17 cellular contexts compared by ENCODE assay signal in the genomic region with DNA sequence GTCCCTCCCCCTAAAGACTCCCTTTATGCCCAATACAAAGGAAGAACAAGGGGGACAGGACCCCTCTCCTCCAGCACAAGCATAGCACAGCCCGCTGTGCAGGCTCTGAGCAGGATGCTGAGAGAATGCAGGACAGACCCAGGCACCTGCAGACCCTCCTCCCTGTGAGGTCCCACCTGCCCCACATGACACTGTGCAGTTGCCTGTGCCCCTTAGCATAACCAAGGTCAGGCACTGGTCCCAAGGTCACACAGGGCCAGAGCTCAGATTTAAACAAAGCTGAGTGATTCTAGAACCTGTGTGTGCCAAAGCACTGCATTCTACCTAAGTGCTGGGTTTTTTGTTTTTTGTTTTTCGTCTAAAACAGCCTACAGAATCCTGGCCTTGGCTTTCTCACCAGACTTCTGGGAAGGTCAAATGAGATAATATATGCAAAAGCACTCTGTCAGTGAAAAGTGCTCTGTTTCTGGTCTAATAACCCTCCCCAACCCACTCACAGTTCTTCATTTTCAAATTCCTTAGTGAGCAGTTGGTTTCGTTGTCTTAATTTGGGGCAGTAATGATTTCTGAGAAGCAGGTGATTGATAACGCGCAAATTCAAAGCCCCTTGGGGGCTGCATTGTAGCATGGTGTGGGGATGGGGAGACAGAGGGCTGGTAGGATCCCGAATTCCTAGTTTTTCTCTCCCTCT.
DNase-seq lines count a peak whose midpoint lies in the region; ATAC-seq, FAIRE-seq and TF ChIP-seq lines count a peak whose summit lies in the region.
"Had no signal": no experiment of that assay in that cellular context is flagged by ENCODE, and none has a peak within 500 bp of the region (broad histone marks: within the 10 kb centered on the region; RNA-seq: fewer than 3 reads in every experiment).

No MANE protein-coding gene starts in this region.

- TF ChIP-seq POLR2A in GM12891 (IDR thresholded peaks at IDR 0.05; ENCODE audit: low read depth, low read length), result no peak

- no TSS peak for BruUV-seq in MCF 10A (replicated peaks; lab: Mats Ljungman, UMichigan)

- H3K9me3 Mint-ChIP-seq in naive thymus-derived CD8-positive, alpha-beta T cell, result no peaks in the 10 kb centered on the region
- H3K9me3 Mint-ChIP-seq in MCF 10A (ENCODE audit: unreplicated experiment), result no peaks in the 10 kb centered on the region
- H3K9me3 Mint-ChIP-seq: activated T-cell treated with anti-CD3 and anti-CD28 coated beads, Interleukin-2, amount 50 U/mL, for 4 hours; endodermal cell; natural killer cell treated with Interleukin-12 subunit alpha and Interleukin-12 subunit beta and Interleukin-15 and Interleukin-18, amount 100 ng/mL, for 72 hours had no signal

- H3K27me3 Mint-ChIP-seq in naive thymus-derived CD8-positive, alpha-beta T cell, result no peaks in the 10 kb centered on the region
- no peaks in the 10 kb centered on the region for H3K27me3 Mint-ChIP-seq in MCF 10A (ENCODE audit: insufficient read depth, unreplicated experiment)
- H3K27me3 Mint-ChIP-seq: natural killer cell treated with Interleukin-12 subunit alpha and Interleukin-12 subunit beta and Interleukin-15 and Interleukin-18, amount 100 ng/mL, for 72 hours had no signal

- no peak overlapping the region for H3K4me3 Mint-ChIP-seq in naive thymus-derived CD8-positive, alpha-beta T cell
- no peak overlapping the region for H3K4me3 Mint-ChIP-seq in MCF 10A (ENCODE audit: unreplicated experiment)
- H3K4me3 Mint-ChIP-seq: activated T-cell treated with anti-CD3 and anti-CD28 coated beads, Interleukin-2, amount 50 U/mL, for 4 hours; endodermal cell; natural killer cell treated with Interleukin-12 subunit alpha and Interleukin-12 subunit beta and Interleukin-15 and Interleukin-18, amount 100 ng/mL, for 72 hours had no signal

- CTCF ChIA-PET in MCF 10A (lab: Yijun Ruan, JAX), result interaction anchor here (0.6 to 1.4 kb wide), 2 partner anchors 24 to 126 kb away, joined by 3 read pairs; a partner anchor contains a TSS

- H3K4me1 Mint-ChIP-seq in naive thymus-derived CD8-positive, alpha-beta T cell, result no peaks in the 10 kb centered on the region
- H3K4me1 Mint-ChIP-seq in MCF 10A (ENCODE audit: insufficient read depth, unreplicated experiment), result peaks cover 7% of the 10 kb centered on the region

- peak; percentile 69 for ATAC-seq in GM19438 (IDR thresholded peaks at IDR 0.05; ENCODE audit: low read depth, unreplicated experiment)
- peak; percentile 78 for ATAC-seq in HG02642 (IDR thresholded peaks at IDR 0.05; ENCODE audit: poor library complexity, unreplicated experiment)
- ATAC-seq in HG03439 (IDR thresholded peaks at IDR 0.05; ENCODE audit: unreplicated experiment), result peak; percentile 78
- no peak for ATAC-seq in naive thymus-derived CD8-positive, alpha-beta T cell
- ATAC-seq: activated T-cell treated with anti-CD3 and anti-CD28 coated beads, Interleukin-2, amount 50 U/mL, for 4 hours; left lung had no signal

- peak; percentile 88 for FAIRE-seq in GM12891 (lab: Jason Lieb, UNC)
- FAIRE-seq: A204.1, astrocyte had no signal

- TF ChIP-seq CTCF in MCF 10A (IDR thresholded peaks at IDR 0.05; ENCODE audit: unreplicated experiment), result no peak

- no peak overlapping the region for H3K27ac Mint-ChIP-seq in naive thymus-derived CD8-positive, alpha-beta T cell
- H3K27ac Mint-ChIP-seq in MCF 10A (ENCODE audit: low read depth, unreplicated experiment), result no peak overlapping the region
- H3K27ac Mint-ChIP-seq: endodermal cell; natural killer cell treated with Interleukin-12 subunit alpha and Interleukin-12 subunit beta and Interleukin-15 and Interleukin-18, amount 100 ng/mL, for 72 hours had no signal

- DNase-seq in GM12891 (ENCODE audit: insufficient read length, low spot score) (no peak), anterior cingulate cortex (lab: John Stamatoyannopoulos, UW) (no peak), DMS153 (lab: John Stamatoyannopoulos, UW) (no peak), MCF 10A (ENCODE audit: unreplicated experiment) (no peak)
- no peak for DNase-seq in naive thymus-derived CD8-positive, alpha-beta T cell
- DNase-seq: activated T-cell treated with anti-CD3 and anti-CD28 coated beads, Interleukin-2, amount 50 U/mL, for 4 hours; Calu3; endodermal cell; left lung; RPMI8226; tibial artery had no signal

- intact Hi-C loops in MCF 10A (cut with micrococcal nuclease), result no loop called here

- POLR2A ChIA-PET in naive thymus-derived CD8-positive, alpha-beta T cell (lab: Charles Lee), result no interaction called here
- POLR2A ChIA-PET in MCF 10A (lab: Yijun Ruan, JAX), result interaction anchor here (1.3 kb wide), 1 partner anchor 18 kb away, joined by 6 read pairs; no protein-coding TSS in a partner anchor

- no peaks in the 10 kb centered on the region for H3K36me3 Mint-ChIP-seq in naive thymus-derived CD8-positive, alpha-beta T cell
- peaks cover 6% of the 10 kb centered on the region for H3K36me3 Mint-ChIP-seq in MCF 10A (ENCODE audit: insufficient read depth, unreplicated experiment)
- H3K36me3 Mint-ChIP-seq: natural killer cell treated with Interleukin-12 subunit alpha and Interleukin-12 subunit beta and Interleukin-15 and Interleukin-18, amount 100 ng/mL, for 72 hours had no signal

TF ChIP-seq in GM12891, 5 proteins besides CTCF, POLR2A, EP300 and RAD21:
- TF ChIP-seq TAF1 (IDR thresholded peaks at IDR 0.05; ENCODE audit: low read depth, low read length) (no peak), SPI1 (IDR thresholded peaks at IDR 0.05; ENCODE audit: low read depth, low read length) (peak; percentile 61), PAX5 (IDR thresholded peaks at IDR 0.05; ENCODE audit: insufficient read depth, low read length, severe bottlenecking) (no peak), POU2F2 (IDR thresholded peaks at IDR 0.05; ENCODE audit: low read depth, low read length) (0 out of 2 replicates have a peak, but pooled peaks have one; percentile 48)

Comparison
In these comparisons a context has a peak if more than half of its experiments do, and no peak if none do; other contexts are left out.
1. ATAC-seq: peak in GM19438 (single experiment), HG02642 (single experiment) and HG03439 (single experiment); none in naive thymus-derived CD8-positive, alpha-beta T cell (0 of 2).